Comparison of ENCODE assay signal across 7 cellular contexts in genomic region chr7:74206589-74207120, GRCh38. TPM values are rescaled to one million over a fixed set of nuclear protein-coding genes. Genes with fewer than 3 reads are reported as not detected.
DNase-seq lines count a peak whose midpoint lies in the region; TF ChIP-seq lines count a peak whose summit lies in the region.

No MANE protein-coding gene starts in this region.

- H3K27me3 Mint-ChIP-seq in activated naive CD4-positive, alpha-beta T cell treated with anti-CD3 and anti-CD28 coated beads, Interleukin-2, amount 10 ng/mL, durations not matched to agents 7 days and 5 days: peaks cover 23% of the 10 kb centered on the region

- H3K79me2 ChIP-seq in parathyroid adenoma: no peaks in the 10 kb centered on the region

- no peak overlapping the region for H3K9ac ChIP-seq in parathyroid adenoma

- 49 to 71% methylated on average over 7 to 8 of the region's 23 CpGs for WGBS in thyroid gland, 2 donors

- H3K36me3 ChIP-seq in parathyroid adenoma (ENCODE audit: control insufficient read depth, insufficient read depth, low read length) (no peaks in the 10 kb centered on the region), thyroid gland (no peaks in the 10 kb centered on the region)

- intact Hi-C loops in thyroid gland (cut with DNase I): loop anchor here (5.0 to 10.0 kb wide), 2 partner anchors 191 to 342 kb away; partner anchors contain the start of gene TMEM270

- H3K4me1 ChIP-seq in parathyroid adenoma (no peaks in the 10 kb centered on the region), thyroid gland (no peaks in the 10 kb centered on the region)

- no peak overlapping the region for H3K4me3 ChIP-seq in parathyroid adenoma (ENCODE audit: low read depth, low read length)
- H3K4me3 ChIP-seq in thyroid gland (replicated peaks in 1 of 3): no peak overlapping the region

- peak overlapping the region; percentile 83 for H2AFZ ChIP-seq in parathyroid adenoma

- peaks cover 3% of the 10 kb centered on the region for H3K36me3 Mint-ChIP-seq in activated naive CD4-positive, alpha-beta T cell treated with anti-CD3 and anti-CD28 coated beads, Interleukin-2, amount 10 ng/mL, durations not matched to agents 7 days and 5 days

- H3K4me2 ChIP-seq in parathyroid adenoma (ENCODE audit: low read length): peak overlapping the region; percentile 9

- H3K27me3 ChIP-seq in parathyroid adenoma (ENCODE audit: control insufficient read depth, insufficient read depth, low read length) (no peaks in the 10 kb centered on the region), thyroid gland (no peaks in the 10 kb centered on the region)

- H3K27ac Mint-ChIP-seq in activated naive CD4-positive, alpha-beta T cell treated with anti-CD3 and anti-CD28 coated beads, Interleukin-2, amount 10 ng/mL, durations not matched to agents 7 days and 5 days: peak overlapping the region; percentile 62

- no peak overlapping the region for H3K4me3 Mint-ChIP-seq in activated naive CD4-positive, alpha-beta T cell treated with anti-CD3 and anti-CD28 coated beads, Interleukin-2, amount 10 ng/mL, durations not matched to agents 7 days and 5 days

- DNase-seq in LoVo (ENCODE audit: low spot score) (peak; percentile 88), SKM-1 (lab: John Stamatoyannopoulos, UW; ENCODE audit: unreplicated experiment) (peak; percentile 39), glomerular endothelial cell (ENCODE audit: extremely low read depth, low read depth, low spot score) (peak; percentile 31), thyroid gland (peak; percentile 86 to 89)
- peak; percentile 86 for DNase-seq in activated naive CD4-positive, alpha-beta T cell treated with anti-CD3 and anti-CD28 coated beads, Interleukin-2, amount 10 ng/mL, durations not matched to agents 7 days and 5 days

- no peak for TF ChIP-seq POLR2A in thyroid gland (IDR thresholded peaks at IDR 0.05)

- CTCF ChIA-PET in activated naive CD4-positive, alpha-beta T cell treated with anti-CD3 and anti-CD28 coated beads, Interleukin-2, amount 10 ng/mL, durations not matched to agents 7 days and 5 days (lab: Charles Lee): interaction anchor here (0.5 to 8.1 kb wide), 32 partner anchors 9 to 203 kb away, joined by 3 to 145 read pairs (median 5); no protein-coding TSS in a partner anchor

- TF ChIP-seq CTCF in GM12873 (IDR thresholded peaks at IDR 0.05; ENCODE audit: insufficient read depth, low read depth, low read length, missing control alignments) (peak; percentile 97), parathyroid adenoma (IDR thresholded peaks at IDR 0.05) (peak; percentile 99), thyroid gland (IDR thresholded peaks at IDR 0.05) (peak; percentile 86 to 100 (median 92))

- no peaks in the 10 kb centered on the region for H3K9me3 Mint-ChIP-seq in activated naive CD4-positive, alpha-beta T cell treated with anti-CD3 and anti-CD28 coated beads, Interleukin-2, amount 10 ng/mL, durations not matched to agents 7 days and 5 days

- H3K9me3 ChIP-seq in parathyroid adenoma (ENCODE audit: control insufficient read depth, low read length): no peaks in the 10 kb centered on the region
- no peaks in the 10 kb centered on the region for H3K9me3 ChIP-seq in thyroid gland

- H3K27ac ChIP-seq in parathyroid adenoma (no peak overlapping the region), thyroid gland (no peak overlapping the region)

- peaks cover 40% of the 10 kb centered on the region for H3K4me1 Mint-ChIP-seq in activated naive CD4-positive, alpha-beta T cell treated with anti-CD3 and anti-CD28 coated beads, Interleukin-2, amount 10 ng/mL, durations not matched to agents 7 days and 5 days

RNA-seq across cellular contexts. Expression of gene LAT2, which starts 3.2 kb away (rescaled TPM):
- total RNA-seq in glomerular endothelial cell (0.18 and 0.19 TPM in 2 replicates), thyroid gland (1 to 10 TPM in 3 of 4 donors, under 1 TPM in 1; 0.93 to 3.4 (median 2.5) TPM)

RNA-seq across cellular contexts. Expression of gene EIF4H, which starts 32.5 kb away (rescaled TPM):
- total RNA-seq in glomerular endothelial cell (264 and 287 TPM in 2 replicates), thyroid gland (100 to 1,000 TPM; 267 to 323 (median 298) TPM)

RNA-seq across cellular contexts. Expression of gene RFC2, which starts 47.5 kb away (rescaled TPM):
- total RNA-seq in glomerular endothelial cell (17.6 and 21.1 TPM in 2 replicates), thyroid gland (10 to 100 TPM; 11.4 to 16.8 (median 14.0) TPM)

Comparison
In these comparisons a context has a peak if more than half of its experiments do, and no peak if none do; other contexts are left out.
1. DNase-seq: peak in every context shown above with its lines; median percentile 88 in LoVo; 88 in thyroid gland; 86 in activated naive CD4-positive, alpha-beta T cell treated with anti-CD3 and anti-CD28 coated beads, Interleukin-2, amount 10 ng/mL, durations not matched to agents 7 days and 5 days; 39 in SKM-1; 31 in glomerular endothelial cell.